In genomic region chr6:111773501-111774345, GRCh38 we compare ENCODE assay signal across 1 cellular context.
TF ChIP-seq lines count a peak whose summit lies in the region.

No MANE protein-coding gene starts in this region.

TF ChIP-seq in K562, 482 proteins besides CTCF, POLR2A, EP300 and RAD21 (continued from another document):
- TF ChIP-seq NKRF (IDR thresholded peaks at IDR 0.05; ENCODE audit: borderline replicate concordance) (no peak), TAF9B (IDR thresholded peaks at IDR 0.05; ENCODE audit: partially characterized antibody) (no peak), PCBP2 (IDR thresholded peaks at IDR 0.05; ENCODE audit: low read depth, low read length, poor library complexity, severe bottlenecking) (peak; percentile 66), DDX20 (tag; IDR thresholded peaks at IDR 0.05; ENCODE audit: low read depth) (no peak), ZBTB8A (IDR thresholded peaks at IDR 0.05; ENCODE audit: partially characterized antibody) (no peak), ZNF668 (CRISPR knock-in tag; IDR thresholded peaks at IDR 0.05) (no peak), YBX1 (IDR thresholded peaks at IDR 0.05) (no peak), ZBTB49 (CRISPR knock-in tag; IDR thresholded peaks at IDR 0.05; ENCODE audit: borderline replicate concordance) (no peak), ZSCAN29 (IDR thresholded peaks at IDR 0.05) (no peak), ATF7 (IDR thresholded peaks at IDR 0.05) (no peak), GABPA (tag; conservative IDR thresholded peaks at IDR 0.05; ENCODE audit: low read depth) (no peak), ZFPM2 (CRISPR knock-in tag; IDR thresholded peaks at IDR 0.05) (no peak), PML (IDR thresholded peaks at IDR 0.05; ENCODE audit: low read length) (no peak), PCBP1 (IDR thresholded peaks at IDR 0.05; ENCODE audit: low read depth, low read length, poor library complexity, severe bottlenecking) (peak; percentile 40), ZBTB33 (CRISPR knock-in tag; IDR thresholded peaks at IDR 0.05) (no peak), NFE2L1 (tag; IDR thresholded peaks at IDR 0.05; ENCODE audit: borderline replicate concordance, low read depth) (no peak), ZNF644 (tag; IDR thresholded peaks at IDR 0.05; ENCODE audit: low read depth) (no peak)
TF ChIP-seq in K562: peak in this region for 3.
